8 cellular contexts compared by ENCODE assay signal in the genomic region with DNA sequence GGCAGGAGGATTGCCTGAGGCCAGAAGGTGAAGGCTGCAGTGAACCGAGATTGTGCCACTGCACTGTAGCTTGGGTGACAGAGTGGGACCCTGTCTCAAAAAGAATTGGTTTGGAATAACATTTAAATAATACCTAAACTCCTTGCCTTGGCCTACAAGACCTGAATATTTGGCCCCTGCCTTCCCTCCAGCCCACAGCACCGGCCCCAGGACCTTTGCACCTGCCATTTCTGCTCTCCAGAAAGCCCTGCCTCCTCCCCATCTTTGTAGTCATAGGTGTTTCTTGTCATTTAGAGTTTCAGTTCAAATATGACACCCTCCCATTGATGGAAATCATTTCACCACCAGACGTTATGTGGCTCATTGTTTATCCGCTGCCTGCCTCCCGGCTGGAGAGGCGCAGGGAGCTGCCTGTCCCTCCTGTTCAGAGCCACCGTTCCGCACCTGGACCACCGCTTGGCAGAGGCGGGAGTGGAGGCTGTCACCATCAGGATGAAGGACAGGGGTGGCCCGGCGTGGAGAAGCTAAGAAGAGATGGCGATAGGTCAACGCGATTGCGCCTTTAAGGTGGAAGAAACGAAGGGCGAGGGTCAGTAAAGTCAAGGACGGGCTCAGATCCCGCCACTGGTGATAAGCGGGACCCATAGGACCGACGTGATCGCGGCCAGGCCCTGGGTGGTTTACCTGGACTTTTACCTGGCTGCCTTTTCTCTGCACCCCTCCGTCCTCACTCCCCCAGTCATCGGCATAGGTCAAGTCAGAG. TPM values are rescaled to one million over a fixed set of nuclear protein-coding genes. Genes with fewer than 3 reads are reported as not detected.
A peak's percentile ranks its signal among the peaks of the same experiment; 100 is the strongest.
DNase-seq lines count a peak whose midpoint lies in the region; ATAC-seq, FAIRE-seq and TF ChIP-seq lines count a peak whose summit lies in the region.

No MANE protein-coding gene starts in this region.

- ATAC-seq in WTC11 (no peak), esophagus mucosa (no peak)

- H3K36me3 Mint-ChIP-seq in WTC11, result no peaks in the 10 kb centered on the region
- no peaks in the 10 kb centered on the region for H3K36me3 Mint-ChIP-seq in glutamatergic neuron (ENCODE audit: unreplicated experiment)

- H3K4me1 ChIP-seq in small intestine (ENCODE audit: control insufficient read depth in 2 of 2, insufficient read depth in 1 of 2, low read depth in 1 of 2, low read length in 1 of 2), result peaks cover 6 to 11% of the 10 kb centered on the region in 2 donors

- H3K4me1 Mint-ChIP-seq in WTC11 (peaks cover 71% of the 10 kb centered on the region), glutamatergic neuron (ENCODE audit: low read depth, unreplicated experiment) (peaks cover 40% of the 10 kb centered on the region)

- CTCF ChIA-PET in WTC11 (lab: Charles Lee), result interaction anchor here (0.6 to 4.6 kb wide), 11 partner anchors 11 to 206 kb away, joined by 3 to 64 read pairs (median 5); no protein-coding TSS in a partner anchor

- POLR2A ChIA-PET in WTC11 (lab: Charles Lee), result no interaction called here

- H3K4me3 Mint-ChIP-seq in WTC11 (peak overlapping the region; percentile 57), glutamatergic neuron (ENCODE audit: unreplicated experiment) (peak overlapping the region; percentile 75)

- no peak for TF ChIP-seq CTCF in HFF-Myc (IDR thresholded peaks at IDR 0.05; ENCODE audit: low read depth, low read length, missing control alignments)
- TF ChIP-seq CTCF in WTC11 (IDR thresholded peaks at IDR 0.05), result no peak
- TF ChIP-seq CTCF in glutamatergic neuron (IDR thresholded peaks at IDR 0.05; ENCODE audit: partially characterized antibody, unreplicated experiment), result no peak

- no peak for DNase-seq in HFF-Myc (ENCODE audit: extremely low read depth, low read depth)
- DNase-seq in WTC11 (ENCODE audit: low spot score), result peak; percentile 26
- no peak for DNase-seq in glutamatergic neuron
- no peak for DNase-seq in small intestine
- DNase-seq in activated effector memory CD4-positive, alpha-beta T cell treated with Interleukin-2 at 50 U/mL for 16 hours, result no peak
- DNase-seq in T1000 (lab: John Stamatoyannopoulos, UW), result no peak
- no peak for DNase-seq in T-helper 9 cell

- H3K27ac Mint-ChIP-seq in WTC11 (no peak overlapping the region), glutamatergic neuron (ENCODE audit: unreplicated experiment) (peak overlapping the region; percentile 82)

- no peaks in the 10 kb centered on the region for H3K9me3 ChIP-seq in small intestine (ENCODE audit: control insufficient read depth, low read depth)

- H3K27me3 Mint-ChIP-seq in WTC11 (ENCODE audit: low read depth) (peaks cover 13% of the 10 kb centered on the region), glutamatergic neuron (ENCODE audit: unreplicated experiment) (peaks cover 20% of the 10 kb centered on the region)

- H3K27ac ChIP-seq in small intestine (ENCODE audit: low read depth in 1 of 2, low read length in 1 of 2), result peak overlapping the region; percentile 30 to 73

- peak overlapping the region; percentile 32 for H3K4me3 ChIP-seq in HFF-Myc (replicated peaks; ENCODE audit: low read depth, low read length)
- H3K4me3 ChIP-seq in small intestine (ENCODE audit: low read depth in 1 of 2, low read length in 2 of 2), result peak overlapping the region in 1 of 2 donors; percentile 77

- H3K27me3 ChIP-seq in small intestine (ENCODE audit: control insufficient read depth in 2 of 2, insufficient read depth in 2 of 2, low read length in 2 of 2), result no peaks in the 10 kb centered on the region

- no peak for FAIRE-seq in small intestine (lab: Jason Lieb, UNC)

- no peaks in the 10 kb centered on the region for H3K36me3 ChIP-seq in small intestine (ENCODE audit: control insufficient read depth in 2 of 2, insufficient read depth in 2 of 2, low read length in 2 of 2)

- no peaks in the 10 kb centered on the region; the same call in 1 of the 2 replicates for H3K9me3 Mint-ChIP-seq in WTC11
- peaks cover 7% of the 10 kb centered on the region for H3K9me3 Mint-ChIP-seq in glutamatergic neuron (ENCODE audit: unreplicated experiment)

- 46 to 58% (median 50%) methylated on average over 27 of the region's 27 CpGs for WGBS in small intestine, 3 donors

TF ChIP-seq in WTC11, 78 proteins besides CTCF, POLR2A, EP300 and RAD21:
- TF ChIP-seq FOXP1 (CRISPR knock-in tag; IDR thresholded peaks at IDR 0.05; ENCODE audit: borderline replicate concordance) (0 out of 2 replicates have a peak, but pooled peaks have one; percentile 37), GTF2I (CRISPR knock-in tag; conservative IDR thresholded peaks at IDR 0.05) (peak; percentile 63; the same call in 1 of the 2 replicates), ATF3 (CRISPR knock-in tag; conservative IDR thresholded peaks at IDR 0.05) (no peak)

RNA-seq across cellular contexts. Expression of gene LPIN1, which starts 0.6 kb away (rescaled TPM):
- 12.2 to 14.5 TPM (median 13.9 TPM) in 3 replicates for total RNA-seq in WTC11 (2021)
- total RNA-seq in glutamatergic neuron (ENCODE audit: unreplicated experiment), result 142 TPM
- 10 to 100 TPM in 1 of 3 donors, 1 to 10 TPM in 2; 7.2 to 17.1 (median 7.8) TPM for polyA plus RNA-seq in small intestine
- total RNA-seq in esophagus mucosa, result 33.6 TPM
